In the genomic region with DNA sequence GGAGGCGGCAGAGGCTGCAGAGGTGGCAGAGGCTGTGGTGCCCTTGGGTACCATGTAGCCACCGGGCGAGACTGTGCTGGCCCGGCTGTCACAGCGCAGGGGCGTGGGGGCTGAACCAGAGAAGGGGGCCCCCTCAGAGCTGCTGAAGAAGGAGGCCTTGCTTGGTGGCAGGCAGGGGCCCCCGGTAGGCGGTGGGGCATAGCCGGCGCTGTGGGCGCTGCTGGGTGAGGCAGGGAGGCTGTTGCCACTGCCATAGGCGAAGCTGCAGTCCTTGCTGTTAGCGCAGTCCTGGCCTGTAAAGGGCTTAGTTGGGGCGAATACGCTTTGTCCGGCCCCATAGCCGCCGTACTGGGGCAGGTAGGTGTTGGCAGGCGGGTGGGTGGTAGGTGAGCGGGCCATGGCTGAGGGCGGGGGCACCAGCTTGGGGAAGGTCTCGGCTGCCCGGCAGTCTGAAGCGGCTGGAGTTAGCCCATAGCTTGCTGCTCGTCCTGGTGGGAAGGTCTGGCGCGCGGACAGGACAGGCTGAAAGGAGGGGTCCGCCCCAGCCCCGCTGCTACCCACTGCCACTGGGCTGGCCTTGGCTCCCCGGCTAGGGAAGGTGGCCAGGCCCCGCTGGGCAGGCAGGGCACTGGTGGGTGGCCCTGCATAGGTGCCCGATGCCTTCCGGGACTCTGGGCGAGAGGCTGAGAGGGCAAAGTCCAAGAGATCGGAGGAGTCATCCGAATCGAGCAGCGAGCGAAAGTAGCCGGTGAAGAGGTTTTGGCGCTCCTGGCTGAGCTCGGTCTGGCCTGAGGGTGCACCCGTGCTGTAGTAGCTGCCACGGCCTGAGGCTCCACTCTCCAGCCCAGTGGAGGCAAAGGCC, we compare ENCODE assay signal across 1 cellular context.
TF ChIP-seq lines count a peak whose summit lies in the region.

No MANE protein-coding gene starts in this region.

TF ChIP-seq in HepG2, 621 proteins besides CTCF, POLR2A, EP300 and RAD21:
- 0 out of 2 replicates have a peak, but pooled peaks have one; percentile 45 for TF ChIP-seq HNRNPL (IDR thresholded peaks at IDR 0.05; ENCODE audit: low read depth, low read length)
- TF ChIP-seq, protein P1, sequence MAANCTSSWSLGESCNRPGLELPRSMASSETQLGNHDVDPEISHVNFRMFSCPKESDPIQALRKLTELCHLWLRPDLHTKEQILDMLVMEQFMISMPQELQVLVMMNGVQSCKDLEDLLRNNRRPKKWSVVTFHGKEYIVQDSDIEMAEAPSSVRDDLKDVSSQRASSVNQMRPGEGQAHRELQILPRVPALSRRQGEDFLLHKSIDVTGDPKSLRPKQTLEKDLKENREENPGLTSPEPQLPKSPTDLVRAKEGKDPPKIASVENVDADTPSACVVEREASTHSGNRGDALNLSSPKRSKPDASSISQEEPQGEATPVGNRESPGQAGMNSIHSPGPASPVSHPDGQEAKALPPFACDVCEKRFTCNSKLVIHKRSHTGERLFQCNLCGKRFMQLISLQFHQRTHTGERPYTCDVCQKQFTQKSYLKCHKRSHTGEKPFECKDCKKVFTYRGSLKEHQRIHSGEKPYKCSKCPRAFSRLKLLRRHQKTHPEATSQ (CRISPR knock-in tag; IDR thresholded peaks at IDR 0.05; ENCODE audit: borderline replicate concordance) = no peak
